Comparison of ENCODE assay signal across 20 cellular contexts in the genomic region with DNA sequence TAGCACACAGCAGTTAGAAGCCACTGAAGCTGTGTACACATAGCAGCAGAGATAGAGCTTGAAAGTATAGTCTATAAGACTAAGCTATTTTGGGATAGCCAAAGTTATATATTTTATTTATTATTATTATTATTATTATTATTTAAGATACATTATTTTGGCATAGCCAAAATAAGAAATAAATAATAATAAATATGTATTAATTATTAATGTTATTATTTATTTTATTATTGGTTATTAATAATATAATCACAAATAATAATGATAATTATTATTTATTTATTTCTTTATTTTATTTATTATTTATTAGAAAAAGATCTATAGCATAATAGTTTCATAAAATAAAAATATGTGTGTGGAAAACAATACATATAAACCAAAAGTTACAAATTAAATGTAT.
DNase-seq lines count a peak whose midpoint lies in the region; ATAC-seq, FAIRE-seq and TF ChIP-seq lines count a peak whose summit lies in the region.
"Had no signal": no experiment of that assay in that cellular context is flagged by ENCODE, and none has a peak within 500 bp of the region (broad histone marks: within the 10 kb centered on the region; RNA-seq: fewer than 3 reads in every experiment).

No MANE protein-coding gene starts in this region.

- no peaks in the 10 kb centered on the region for H3K27me3 ChIP-seq in effector memory CD4-positive, alpha-beta T cell (replicated peaks; ENCODE audit: control insufficient read depth, insufficient read depth, low read length, poor library complexity, severe bottlenecking)
- H3K27me3 ChIP-seq in dorsolateral prefrontal cortex (no peaks in the 10 kb centered on the region), psoas muscle (ENCODE audit: insufficient read depth in 3 of 3, low read length in 2 of 3) (no peaks in the 10 kb centered on the region)
- H3K27me3 ChIP-seq: BLaER1 had no signal

- H3K9me3 ChIP-seq in kidney (ENCODE audit: control insufficient read depth in 1 of 2, low read length in 2 of 2) (no peaks in the 10 kb centered on the region), psoas muscle (no peaks in the 10 kb centered on the region)
- no peaks in the 10 kb centered on the region for H3K9me3 ChIP-seq in effector memory CD4-positive, alpha-beta T cell (ENCODE audit: control insufficient read depth, low read length)

- H3K27ac ChIP-seq in kidney (ENCODE audit: low read depth in 2 of 2, low read length in 2 of 2), result no peak overlapping the region
- no peak overlapping the region for H3K27ac ChIP-seq in effector memory CD4-positive, alpha-beta T cell (ENCODE audit: insufficient read depth, low read length, poor library complexity, severe bottlenecking)
- no peak overlapping the region for H3K27ac ChIP-seq in dorsolateral prefrontal cortex
- no peak overlapping the region for H3K27ac ChIP-seq in psoas muscle
- H3K27ac ChIP-seq: BLaER1, C4-2B had no signal

- intact Hi-C loops in kidney (cut with DNase I), result no loop called here
- intact Hi-C loops in dorsolateral prefrontal cortex (cut with DNase I), result no loop called here
- intact Hi-C loops in psoas muscle (cut with DNase I), result no loop called here

- TF ChIP-seq CTCF in kidney (IDR thresholded peaks at IDR 0.05; ENCODE audit: borderline replicate concordance, extremely low read depth, insufficient read depth) (no peak), dorsolateral prefrontal cortex (IDR thresholded peaks at IDR 0.05 in 54 of 56, conservative IDR thresholded peaks at IDR 0.05 in 2 of 56; ENCODE audit: low read depth in 1 of 56, partially characterized antibody in 56 of 56) (no peak), psoas muscle (IDR thresholded peaks at IDR 0.05) (no peak)

- no peaks in the 10 kb centered on the region for H3K36me3 ChIP-seq in kidney (ENCODE audit: control insufficient read depth in 1 of 2, insufficient read depth in 2 of 2, low read length in 2 of 2)
- no peaks in the 10 kb centered on the region for H3K36me3 ChIP-seq in effector memory CD4-positive, alpha-beta T cell (ENCODE audit: control insufficient read depth, insufficient read depth, low read length)
- H3K36me3 ChIP-seq in psoas muscle (ENCODE audit: insufficient read depth in 1 of 2, low read depth in 1 of 2), result no peaks in the 10 kb centered on the region
- H3K36me3 ChIP-seq: BLaER1 had no signal

- peak; percentile 89 for FAIRE-seq in RCC 7860 (lab: Jason Lieb, UNC)
- FAIRE-seq in colon (lab: Jason Lieb, UNC), result peak; percentile 91
- FAIRE-seq in kidney (lab: Jason Lieb, UNC), result peak; percentile 94
- FAIRE-seq: GM12878 had no signal

- H3K4me3 ChIP-seq in kidney (ENCODE audit: low read length in 2 of 2) (no peak overlapping the region), dorsolateral prefrontal cortex (no peak overlapping the region), psoas muscle (no peak overlapping the region)
- no peak overlapping the region for H3K4me3 ChIP-seq in effector memory CD4-positive, alpha-beta T cell (ENCODE audit: insufficient read depth, low read depth, low read length, poor library complexity, severe bottlenecking)
- H3K4me3 ChIP-seq: BLaER1, GM12878, GM23338 had no signal

- no peaks in the 10 kb centered on the region for H3K4me1 ChIP-seq in kidney (ENCODE audit: control insufficient read depth in 1 of 2, insufficient read depth in 1 of 2, low read depth in 1 of 2, low read length in 2 of 2)
- no peaks in the 10 kb centered on the region for H3K4me1 ChIP-seq in effector memory CD4-positive, alpha-beta T cell (ENCODE audit: control insufficient read depth, insufficient read depth, low read length, poor library complexity, severe bottlenecking)
- H3K4me1 ChIP-seq in psoas muscle, result no peaks in the 10 kb centered on the region
- H3K4me1 ChIP-seq: BLaER1 had no signal

- H3K9ac ChIP-seq in kidney (ENCODE audit: low read length in 2 of 2), result no peak overlapping the region
- H3K9ac ChIP-seq: BLaER1 had no signal

- ATAC-seq in psoas muscle, result no peak
- ATAC-seq: GM12878, GM23338, HCT116 had no signal

- DNase-seq in RCC 7860 (ENCODE audit: low spot score) (no peak), kidney (no peak), dorsolateral prefrontal cortex (no peak), psoas muscle (no peak), COLO829 (ENCODE audit: low spot score) (no peak)
- no peak for DNase-seq in effector memory CD4-positive, alpha-beta T cell
- DNase-seq: Calu3; CD4-positive, alpha-beta T cell; CD8-positive, alpha-beta memory T cell; COR-L47; DMS153; DND-41; GDM1; H9 had no signal
